ENCODE assay signal across 29 cellular contexts in genomic region chr11:42778193-42778592, GRCh38.
A peak's percentile ranks its signal among the peaks of the same experiment; 100 is the strongest.
DNase-seq lines count a peak whose midpoint lies in the region; ATAC-seq and TF ChIP-seq lines count a peak whose summit lies in the region.
"Had no signal": no experiment of that assay in that cellular context is flagged by ENCODE, and none has a peak within 500 bp of the region (broad histone marks: within the 10 kb centered on the region; RNA-seq: fewer than 3 reads in every experiment).

No MANE protein-coding gene starts in this region.

- CTCF ChIA-PET in PC-3 (lab: Charles Lee) = no interaction called here

- no peak overlapping the region for H3K27ac ChIP-seq in C4-2B
- H3K27ac ChIP-seq in PC-3 (ENCODE audit: low read length) = no peak overlapping the region
- H3K27ac ChIP-seq: BLaER1, coronary artery, epithelial cell of prostate, GM23248, prostate gland, right lobe of liver, stomach, uterus had no signal

- no peaks in the 10 kb centered on the region for H3K4me1 ChIP-seq in PC-3 (ENCODE audit: insufficient read depth, low read length)
- H3K4me1 ChIP-seq: prostate gland, right lobe of liver, stomach, uterus had no signal

- no peaks in the 10 kb centered on the region for H4K20me1 ChIP-seq in PC-3 (ENCODE audit: low read length)
- H4K20me1 ChIP-seq: BLaER1 had no signal

- H3K9me3 ChIP-seq in PC-3 (ENCODE audit: low read length) = no peaks in the 10 kb centered on the region
- H3K9me3 ChIP-seq: BLaER1, prostate gland, right lobe of liver, SK-N-SH, stomach, uterus had no signal

- H3K27me3 ChIP-seq in PC-3 (ENCODE audit: low read length) = no peaks in the 10 kb centered on the region
- H3K27me3 ChIP-seq: BLaER1, right lobe of liver, stomach, uterus had no signal

- intact Hi-C loops in PC-3 (cut with micrococcal nuclease) = no loop called here

- H2AFZ ChIP-seq in PC-3 (ENCODE audit: low read length) = no peak overlapping the region
- H2AFZ ChIP-seq: GM23248 had no signal

- H3K4me3 ChIP-seq in PC-3 (ENCODE audit: low read length) = no peak overlapping the region
- H3K4me3 ChIP-seq: BLaER1, coronary artery, GM23248, prostate gland, right lobe of liver, stomach, uterus had no signal

- no peaks in the 10 kb centered on the region for H3K9me2 ChIP-seq in PC-3 (replicated peaks; ENCODE audit: low read length)
- H3K9me2 ChIP-seq: SK-N-SH had no signal

- TF ChIP-seq CTCF in C4-2B (conservative IDR thresholded peaks at IDR 0.05) (0 out of 2 replicates have a peak, but pooled peaks have one; percentile 11), PC-3 (conservative IDR thresholded peaks at IDR 0.05; ENCODE audit: low read depth, low read length) (0 out of 2 replicates have a peak, but pooled peaks have one; percentile 11)

- peak; percentile 8 for DNase-seq in HT1080 (ENCODE audit: low read depth)
- DNase-seq in PC-3 = no peak
- DNase-seq in left kidney (ENCODE audit: low read depth, low spot score) = peak; percentile 43
- DNase-seq in NCI-H1048 (lab: John Stamatoyannopoulos, UW) = no peak
- no peak for DNase-seq in activated CD8-positive, alpha-beta memory T cell treated with anti-CD3 and anti-CD28 coated beads for 24 hours
- DNase-seq in DMS114 treated with DMSO at 0.1 percent for 48 hours (lab: John Stamatoyannopoulos, UW; ENCODE audit: unreplicated experiment) = no peak
- DNase-seq: activated CD4-positive, alpha-beta T cell treated with anti-CD3 and anti-CD28 coated beads, Interleukin-2, amount 50 U/mL, for 4 hours; activated naive CD4-positive, alpha-beta T cell; caudate nucleus; DMS79 treated with DMSO at 0.1 percent for 48 hours; effector CD8-positive, alpha-beta T cell; GM23248; hypothalamus; KBM-7; MM.1S; NCI-H1436; NCI-H2081 treated with DMSO at 0.1 percent for 48 hours; NCI-H748 treated with DMSO at 0.1 percent for 48 hours; OCI-M1; right lobe of liver; SK-N-SH; stomach; uterus had no signal

- no peak overlapping the region for H3K4me2 ChIP-seq in PC-3 (ENCODE audit: low read length)
- H3K4me2 ChIP-seq: BLaER1, SK-N-SH had no signal

- POLR2A ChIA-PET in PC-3 (lab: Charles Lee; ENCODE audit: unreplicated experiment) = no interaction called here

- ATAC-seq in PC-3 = no peak
- ATAC-seq: activated CD4-positive, CD25-positive, alpha-beta regulatory T cell treated with anti-CD3 and anti-CD28 coated beads, Interleukin-2, amount 50 U/mL, for 24 hours; right lobe of liver had no signal

- no TSS peak for BruUV-seq in PC-3 (replicated peaks; lab: Mats Ljungman, UMichigan)

- H3K9ac ChIP-seq in PC-3 (ENCODE audit: low read length) = no peak overlapping the region
- H3K9ac ChIP-seq: BLaER1, GM23248, SK-N-SH had no signal

- no peaks in the 10 kb centered on the region for H3K36me3 ChIP-seq in PC-3 (ENCODE audit: low read depth, low read length)
- H3K36me3 ChIP-seq: BLaER1, prostate gland, right lobe of liver, stomach, uterus had no signal

- H3F3A ChIP-seq in PC-3 (ENCODE audit: low read length, unreplicated experiment) = no peaks in the 10 kb centered on the region

- H3K79me2 ChIP-seq in PC-3 (ENCODE audit: low read length) = no peaks in the 10 kb centered on the region

Comparison
In these comparisons a context has a peak if more than half of its experiments do, and no peak if none do; other contexts are left out.
1. DNase-seq: peak in HT1080 (single experiment) and left kidney (single experiment); none in PC-3 (single experiment), NCI-H1048 (single experiment), activated CD8-positive, alpha-beta memory T cell treated with anti-CD3 and anti-CD28 coated beads for 24 hours (single experiment) and DMS114 treated with DMSO at 0.1 percent for 48 hours (single experiment).